Comparison of ENCODE assay signal across 18 cellular contexts in genomic region chr2:215189393-215189792, GRCh38. TPM values are rescaled to one million over a fixed set of nuclear protein-coding genes. Genes with fewer than 3 reads are reported as not detected.
DNase-seq lines count a peak whose midpoint lies in the region; ATAC-seq and TF ChIP-seq lines count a peak whose summit lies in the region.
"Had no signal": no experiment of that assay in that cellular context is flagged by ENCODE, and none has a peak within 500 bp of the region (broad histone marks: within the 10 kb centered on the region; RNA-seq: fewer than 3 reads in every experiment).

No MANE protein-coding gene starts in this region.

- intact Hi-C loops in MCF 10A (cut with micrococcal nuclease) (no loop called here), breast epithelium (cut with DNase I; ENCODE audit: low total_unique reads) (no loop called here)

- no peaks in the 10 kb centered on the region for H3K36me3 Mint-ChIP-seq in MCF 10A (ENCODE audit: insufficient read depth, unreplicated experiment)
- H3K36me3 Mint-ChIP-seq: CD14-positive monocyte; CD8-positive, alpha-beta T cell had no signal

- no peaks in the 10 kb centered on the region for H3K4me1 ChIP-seq in breast epithelium

- CTCF ChIA-PET in MCF 10A (lab: Yijun Ruan, JAX): interaction anchor here (0.5 to 1.0 kb wide), 5 partner anchors 12 to 83 kb away, joined by 3 read pairs; no protein-coding TSS in a partner anchor

- H3K27ac ChIP-seq in breast epithelium: no peak overlapping the region
- H3K27ac ChIP-seq: 22Rv1, GM23248 had no signal

- TF ChIP-seq CTCF in MCF 10A (IDR thresholded peaks at IDR 0.05; ENCODE audit: unreplicated experiment) (no peak), breast epithelium (IDR thresholded peaks at IDR 0.05) (no peak), epithelial cell of esophagus (IDR thresholded peaks at IDR 0.05; ENCODE audit: insufficient read depth, low read depth, low read length, missing control alignments) (peak; percentile 9)

- H3K4me1 Mint-ChIP-seq in MCF 10A (ENCODE audit: insufficient read depth, unreplicated experiment): peaks cover 11% of the 10 kb centered on the region
- H3K4me1 Mint-ChIP-seq: CD14-positive monocyte had no signal

- H3K36me3 ChIP-seq in breast epithelium: no peaks in the 10 kb centered on the region

- H3K27me3 ChIP-seq in breast epithelium: no peaks in the 10 kb centered on the region

- BruUV-seq in MCF 10A (replicated peaks; lab: Mats Ljungman, UMichigan): no TSS peak

- POLR2A ChIA-PET in MCF 10A (lab: Yijun Ruan, JAX): interaction anchor here (0.6 to 2.8 kb wide), 16 partner anchors 20 to 519 kb away, joined by 3 to 26 read pairs (median 3); partner anchors contain the start of genes ABCA12 and ATIC

- H3K9me3 Mint-ChIP-seq in MCF 10A (ENCODE audit: unreplicated experiment): no peaks in the 10 kb centered on the region
- H3K9me3 Mint-ChIP-seq: CD8-positive, alpha-beta T cell had no signal

- TF ChIP-seq POLR2A in breast epithelium (IDR thresholded peaks at IDR 0.05): no peak

- H3K4me3 ChIP-seq in breast epithelium: no peak overlapping the region
- H3K4me3 ChIP-seq in epithelial cell of esophagus (ENCODE audit: low read length): no peak overlapping the region
- H3K4me3 ChIP-seq: GM23248 had no signal

- H3K9me3 ChIP-seq in breast epithelium: no peaks in the 10 kb centered on the region

- no peak overlapping the region for H3K4me3 Mint-ChIP-seq in MCF 10A (ENCODE audit: unreplicated experiment)
- H3K4me3 Mint-ChIP-seq: CD14-positive monocyte; CD8-positive, alpha-beta T cell had no signal

- peak overlapping the region; percentile 88 for H3K27ac Mint-ChIP-seq in MCF 10A (ENCODE audit: low read depth, unreplicated experiment)
- H3K27ac Mint-ChIP-seq: CD14-positive monocyte; CD8-positive, alpha-beta T cell had no signal

- DNase-seq in MCF 10A (ENCODE audit: unreplicated experiment) (peak; percentile 95), breast epithelium (ENCODE audit: low spot score in 2 of 2) (no peak), epithelial cell of esophagus (ENCODE audit: low read depth) (peak; percentile 99), glomerular visceral epithelial cell (ENCODE audit: extremely low spot score) (peak; percentile 6), renal cortical epithelial cell (ENCODE audit: low read depth) (peak; percentile 28)
- DNase-seq: CD8-positive, alpha-beta T cell; COR-L47; DMS153; DMS79 treated with DMSO at 0.1 percent for 48 hours; EL; GM23248 had no signal

- ATAC-seq in HG03378 (IDR thresholded peaks at IDR 0.05; ENCODE audit: unreplicated experiment) (no peak), GM18498 (IDR thresholded peaks at IDR 0.05; ENCODE audit: unreplicated experiment) (no peak), GM19452 (IDR thresholded peaks at IDR 0.05; ENCODE audit: unreplicated experiment) (no peak)
- ATAC-seq: CD8-positive, alpha-beta T cell; HCT116 had no signal

- no peaks in the 10 kb centered on the region for H3K27me3 Mint-ChIP-seq in MCF 10A (ENCODE audit: insufficient read depth, unreplicated experiment)

RNA-seq across cellular contexts. Expression of gene ABCA12, which starts 51.0 kb away (rescaled TPM):
- total RNA-seq in MCF 10A (2022): 36.1 and 37.8 TPM in 2 replicates
- 1 to 10 TPM in 2 of 3 donors, not detected in 1; 3.6 to 4.0 TPM for total RNA-seq in breast epithelium
- total RNA-seq in renal cortical epithelial cell: 7.1 and 11.4 TPM in 2 replicates
- total RNA-seq: A673; CD8-positive, alpha-beta T cell; GM23248 had no signal

Comparison
In these comparisons a context has a peak if more than half of its experiments do, and no peak if none do; other contexts are left out.
1. DNase-seq: peak in MCF 10A (single experiment), epithelial cell of esophagus (single experiment), glomerular visceral epithelial cell (single experiment) and renal cortical epithelial cell (single experiment); none in breast epithelium (0 of 2).